ENCODE assay signal across 34 cellular contexts in the genomic region with DNA sequence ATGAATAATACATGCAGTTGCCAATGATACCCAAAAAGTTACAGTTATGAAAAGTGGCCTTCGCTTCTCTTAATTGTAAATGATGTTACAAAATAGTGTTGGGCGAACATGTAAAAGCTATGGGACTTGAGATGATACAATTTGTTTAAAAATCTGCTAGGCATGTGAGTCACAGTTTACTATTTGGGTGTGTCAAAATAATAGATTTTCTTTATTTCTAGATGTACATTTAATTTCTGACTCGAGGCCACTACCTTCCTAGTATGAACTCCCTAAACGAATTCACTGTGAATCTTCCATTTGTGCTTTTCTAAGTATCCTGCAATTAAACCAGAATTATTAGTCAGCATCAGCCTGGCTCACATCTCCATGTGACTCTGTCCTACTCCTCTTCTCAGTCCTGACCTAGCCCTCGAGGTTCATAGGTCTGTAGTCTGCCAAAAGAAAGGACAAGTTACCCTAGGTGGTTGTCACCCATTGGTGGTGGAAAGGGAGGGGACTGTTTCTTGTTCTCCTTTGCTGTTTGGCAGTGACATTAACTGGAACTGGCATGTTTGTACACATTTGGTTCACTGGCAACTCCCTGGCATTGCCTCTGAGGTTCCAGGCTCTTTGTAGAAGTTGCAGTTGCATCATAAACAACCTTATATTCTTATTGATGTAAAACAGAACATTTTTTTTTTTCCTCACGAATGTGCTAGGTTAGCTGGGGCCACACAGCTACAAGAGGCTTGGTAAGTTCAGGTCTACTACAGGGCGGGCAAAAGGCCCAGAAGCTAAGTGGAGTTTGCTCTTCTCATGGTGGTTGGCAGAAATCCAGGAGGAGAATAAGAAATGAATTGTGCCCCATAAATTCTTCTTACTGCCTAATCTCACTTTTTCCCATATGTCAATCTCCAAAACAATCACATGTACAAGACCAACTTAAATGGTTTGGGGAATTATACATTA.
DNase-seq lines count a peak whose midpoint lies in the region; ATAC-seq, FAIRE-seq and TF ChIP-seq lines count a peak whose summit lies in the region.
"Had no signal": no experiment of that assay in that cellular context is flagged by ENCODE, and none has a peak within 500 bp of the region (broad histone marks: within the 10 kb centered on the region; RNA-seq: fewer than 3 reads in every experiment).

No MANE protein-coding gene starts in this region.

- peak; percentile 84 for ATAC-seq in mucosa of descending colon
- no peak for ATAC-seq in HG03520 (IDR thresholded peaks at IDR 0.05; ENCODE audit: unreplicated experiment)
- no peak for ATAC-seq in HG03460 (IDR thresholded peaks at IDR 0.05; ENCODE audit: unreplicated experiment)
- ATAC-seq: A549; activated naive CD4-positive, alpha-beta T cell treated with anti-CD3 and anti-CD28 coated beads, Interleukin-2, amount 50 U/mL, for 72 hours; GM12878; K562; naive thymus-derived CD8-positive, alpha-beta T cell had no signal

- TF ChIP-seq EP300 in suprapubic skin (IDR thresholded peaks at IDR 0.05) = no peak

- TF ChIP-seq CTCF in epithelial cell of esophagus (IDR thresholded peaks at IDR 0.05; ENCODE audit: insufficient read depth, low read depth, low read length, missing control alignments) = no peak
- no peak for TF ChIP-seq CTCF in mucosa of descending colon (IDR thresholded peaks at IDR 0.05)
- no peak for TF ChIP-seq CTCF in suprapubic skin (IDR thresholded peaks at IDR 0.05)
- no peak for TF ChIP-seq CTCF in adrenal gland (IDR thresholded peaks at IDR 0.05)
- no peak for TF ChIP-seq CTCF in GM13977 (IDR thresholded peaks at IDR 0.05; ENCODE audit: extremely low read depth, insufficient read depth, missing control alignments)

- no peak overlapping the region for H3K4me3 ChIP-seq in epithelial cell of esophagus (ENCODE audit: low read length)
- no peak overlapping the region for H3K4me3 ChIP-seq in mucosa of descending colon
- H3K4me3 ChIP-seq in suprapubic skin = no peak overlapping the region
- H3K4me3 ChIP-seq in adrenal gland = no peak overlapping the region
- H3K4me3 ChIP-seq: A549, breast epithelium, GM12878, K562, SJSA1, upper lobe of left lung had no signal

- H3K4me1 ChIP-seq in mucosa of descending colon (ENCODE audit: low read depth) (peaks cover 10% of the 10 kb centered on the region), suprapubic skin (no peaks in the 10 kb centered on the region), adrenal gland (replicated peaks in 1 of 2) (no peaks in the 10 kb centered on the region)
- H3K4me1 ChIP-seq: A549, breast epithelium, SJSA1, upper lobe of left lung had no signal

- H3K36me3 ChIP-seq in mucosa of descending colon (ENCODE audit: low read depth) (no peaks in the 10 kb centered on the region), suprapubic skin (no peaks in the 10 kb centered on the region), adrenal gland (replicated peaks in 1 of 2) (no peaks in the 10 kb centered on the region)
- H3K36me3 ChIP-seq: breast epithelium, SJSA1, upper lobe of left lung, WERI-Rb-1 had no signal

- H3K27ac ChIP-seq in suprapubic skin = peak overlapping the region; percentile 54
- no peak overlapping the region for H3K27ac ChIP-seq in adrenal gland
- H3K27ac ChIP-seq: A549, SJSA1, upper lobe of left lung, WERI-Rb-1 had no signal

- DNase-seq in HTR-8/SVneo (ENCODE audit: insufficient read length, low spot score) = no peak
- DNase-seq in epithelial cell of esophagus (ENCODE audit: low read depth) = peak; percentile 19
- peak in 2 of 3 donors; percentile 35 to 72 for DNase-seq in mucosa of descending colon
- no peak for DNase-seq in suprapubic skin (ENCODE audit: low spot score in 2 of 2)
- no peak for DNase-seq in adrenal gland
- DNase-seq in GM13977 (ENCODE audit: low spot score) = no peak
- DNase-seq: activated CD4-positive, alpha-beta T cell treated with anti-CD3 and anti-CD28 coated beads for 4 hours; activated CD8-positive, alpha-beta memory T cell treated with anti-CD3 and anti-CD28 coated beads for 24 hours; activated T-cell treated with anti-CD3 and anti-CD28 coated beads for 4 hours; AML-193; anterior cingulate cortex; CD4-positive, alpha-beta memory T cell; DMS 273 treated with DMSO at 0.1 percent for 48 hours; glutamatergic neuron; naive thymus-derived CD8-positive, alpha-beta T cell; NCI-H1092 treated with DMSO at 0.1 percent for 48 hours; NCI-H1930; NCI-H526 treated with DMSO at 0.1 percent for 48 hours; nucleus accumbens; stimulated activated CD4-positive, alpha-beta T cell treated with anti-CD3 and anti-CD28 coated beads, Interleukin-15, amount 100 ng/mL, for 24 hours; stimulated activated CD4-positive, alpha-beta T cell treated with anti-CD3 and anti-CD28 coated beads, Interleukin-4, amount 100 ng/mL, for 4 hours; T-helper 9 cell; WERI-Rb-1 had no signal

- peak; percentile 26 for FAIRE-seq in HTR-8/SVneo (lab: Jason Lieb, UNC)
- FAIRE-seq: A549, GM12878, islet of Langerhans, K562, RCC 7860 had no signal

- H3K27me3 ChIP-seq in suprapubic skin = no peaks in the 10 kb centered on the region
- no peaks in the 10 kb centered on the region for H3K27me3 ChIP-seq in adrenal gland
- H3K27me3 ChIP-seq: breast epithelium, SJSA1, upper lobe of left lung had no signal

- intact Hi-C loops in mucosa of descending colon (cut with DNase I, micrococcal nuclease) (no loop called here), adrenal gland (cut with DNase I) (no loop called here)

- no peaks in the 10 kb centered on the region for H3K9me3 ChIP-seq in mucosa of descending colon
- H3K9me3 ChIP-seq in suprapubic skin = no peaks in the 10 kb centered on the region
- H3K9me3 ChIP-seq in adrenal gland (replicated peaks in 1 of 3) = no peaks in the 10 kb centered on the region
- H3K9me3 ChIP-seq: A549, breast epithelium, SJSA1, upper lobe of left lung had no signal

- WGBS in suprapubic skin = 54% methylated on average over 7 of the region's 7 CpGs
- 70 to 76% (median 75%) methylated on average over 7 of the region's 7 CpGs for WGBS in adrenal gland, 4 donors

- in situ Hi-C loops in GM13977 (cut with MboI; ENCODE audit: low pct_unique_long_range_greater_than_20kb, low sequenced_read_pairs, unreplicated experiment) = no loop called here

- TF ChIP-seq POLR2A in suprapubic skin (IDR thresholded peaks at IDR 0.05) = no peak
- TF ChIP-seq POLR2A in adrenal gland (IDR thresholded peaks at IDR 0.05) = no peak

Comparison
In these comparisons a context has a peak if more than half of its experiments do, and no peak if none do; other contexts are left out.
1. DNase-seq: peak in epithelial cell of esophagus (single experiment) and mucosa of descending colon (2 of 3); none in HTR-8/SVneo (single experiment), suprapubic skin (0 of 2), adrenal gland (0 of 7) and GM13977 (single experiment).